Comparison of ENCODE assay signal across 7 cellular contexts in genomic region chr10:120513307-120513706, GRCh38. TPM values are rescaled to one million over a fixed set of nuclear protein-coding genes. Genes with fewer than 3 reads are reported as not detected.
"Had no signal": no experiment of that assay in that cellular context is flagged by ENCODE, and none has a peak within 500 bp of the region (broad histone marks: within the 10 kb centered on the region; RNA-seq: fewer than 3 reads in every experiment).

No MANE protein-coding gene starts in this region.

- FAIRE-seq: HTR-8/SVneo, K562 had no signal

- DNase-seq: GOT3, HFFc6 had no signal

- H3K4me3 ChIP-seq: GM23248, HAP-1, K562 had no signal

- H3K9me3 ChIP-seq: HAP-1 had no signal

- H3K4me1 ChIP-seq: HAP-1 had no signal

- H3K36me3 ChIP-seq: HAP-1 had no signal

RNA-seq across cellular contexts. Expression of gene PLPP4, which starts 56.3 kb away (rescaled TPM):
- total RNA-seq: HT-29, K562 had no signal
